ENCODE assay signal across 9 cellular contexts in genomic region chr17:61338000-61338864, GRCh38.
A peak's percentile ranks its signal among the peaks of the same experiment; 100 is the strongest.
DNase-seq lines count a peak whose midpoint lies in the region; ATAC-seq and TF ChIP-seq lines count a peak whose summit lies in the region.
"Had no signal": no experiment of that assay in that cellular context is flagged by ENCODE, and none has a peak within 500 bp of the region (broad histone marks: within the 10 kb centered on the region; RNA-seq: fewer than 3 reads in every experiment).

No MANE protein-coding gene starts in this region.

- ATAC-seq in lung (ENCODE audit: insufficient read depth, low FRiP score) (peak; percentile 47), HG02798 (IDR thresholded peaks at IDR 0.05; ENCODE audit: poor library complexity, unreplicated experiment) (no peak)

- H3K4me3 ChIP-seq in HFF-Myc (replicated peaks; ENCODE audit: low read depth, low read length) (no peak overlapping the region), astrocyte of the spinal cord (ENCODE audit: low read depth, low read length) (no peak overlapping the region), lung (no peak overlapping the region)

- peaks cover 0 to 7% of the 10 kb centered on the region in 2 donors for H3K4me1 ChIP-seq in lung (ENCODE audit: control insufficient read depth in 2 of 2, insufficient read depth in 2 of 2, low read length in 2 of 2)

- peak overlapping the region in 1 of 2 donors; percentile 71 for H3K27ac ChIP-seq in lung (ENCODE audit: low read depth in 1 of 2, low read length in 1 of 2)
- H3K27ac ChIP-seq: C4-2B had no signal

- in situ Hi-C loops in astrocyte of the spinal cord (cut with HindIII; ENCODE audit: low sequenced_read_pairs): no loop called here

- TF ChIP-seq CTCF in HFF-Myc (IDR thresholded peaks at IDR 0.05; ENCODE audit: low read depth, low read length, missing control alignments) (no peak), astrocyte of the spinal cord (IDR thresholded peaks at IDR 0.05; ENCODE audit: low read depth, low read length) (no peak), lung (IDR thresholded peaks at IDR 0.05; ENCODE audit: control extremely low read depth, extremely low read depth) (no peak)

- H3K36me3 ChIP-seq in lung (ENCODE audit: control insufficient read depth in 2 of 2, insufficient read depth in 2 of 2, low read length in 2 of 2): no peaks in the 10 kb centered on the region

- 66 to 83% methylated on average over 12 of the region's 12 CpGs for WGBS in lung, 2 donors

- DNase-seq in A172 (ENCODE audit: low spot score) (peak; percentile 86), HFF-Myc (ENCODE audit: extremely low read depth, low read depth) (peak; percentile 73), astrocyte of the spinal cord (ENCODE audit: low read depth, low spot score) (peak; percentile 84), lung (ENCODE audit: low spot score) (no peak), NOMO-1 treated with dmso at 0.1 percent for 144 hours (lab: John Stamatoyannopoulos, UW; ENCODE audit: unreplicated experiment) (no peak), NCI-H2081 treated with DMSO at 0.1 percent for 48 hours (lab: John Stamatoyannopoulos, UW) (no peak), NCI-H345 treated with DMSO at 0.1 percent for 48 hours (lab: John Stamatoyannopoulos, UW; ENCODE audit: unreplicated experiment) (no peak)

- H3K27me3 ChIP-seq in lung (ENCODE audit: control insufficient read depth, insufficient read depth): no peaks in the 10 kb centered on the region

- H3K9me3 ChIP-seq in lung (ENCODE audit: control insufficient read depth in 2 of 2, insufficient read depth in 1 of 2, low read length in 1 of 2): no peaks in the 10 kb centered on the region

Comparison
In these comparisons a context has a peak if more than half of its experiments do, and no peak if none do; other contexts are left out.
1. DNase-seq: peak in A172 (single experiment), HFF-Myc (single experiment) and astrocyte of the spinal cord (single experiment); none in lung (single experiment), NOMO-1 treated with dmso at 0.1 percent for 144 hours (single experiment), NCI-H2081 treated with DMSO at 0.1 percent for 48 hours (single experiment) and NCI-H345 treated with DMSO at 0.1 percent for 48 hours (single experiment).